In genomic region chr3:17227472-17227871, GRCh38 we compare ENCODE assay signal across 27 cellular contexts.
DNase-seq lines count a peak whose midpoint lies in the region; ATAC-seq, FAIRE-seq and TF ChIP-seq lines count a peak whose summit lies in the region.
"Had no signal": no experiment of that assay in that cellular context is flagged by ENCODE, and none has a peak within 500 bp of the region (broad histone marks: within the 10 kb centered on the region; RNA-seq: fewer than 3 reads in every experiment).

No MANE protein-coding gene starts in this region.

- H3K27ac ChIP-seq in esophagus muscularis mucosa (replicated peaks in 1 of 4) = no peak overlapping the region
- H3K27ac ChIP-seq: BLaER1 had no signal

- H3K9me3 Mint-ChIP-seq in natural killer cell = no peaks in the 10 kb centered on the region
- no peaks in the 10 kb centered on the region for H3K9me3 Mint-ChIP-seq in natural killer cell treated with Interleukin-12 subunit alpha and Interleukin-12 subunit beta and Interleukin-15 and Interleukin-18, amount 100 ng/mL, for 72 hours
- no peaks in the 10 kb centered on the region for H3K9me3 Mint-ChIP-seq in immature natural killer cell
- H3K9me3 Mint-ChIP-seq: CD4-positive, CD25-positive, alpha-beta regulatory T cell; CD8-positive, alpha-beta memory T cell had no signal

- H3K4me3 Mint-ChIP-seq in natural killer cell (no peak overlapping the region), immature natural killer cell (peak overlapping the region; percentile 6 to 68 (median 20))
- no peak overlapping the region for H3K4me3 Mint-ChIP-seq in natural killer cell treated with Interleukin-12 subunit alpha and Interleukin-12 subunit beta and Interleukin-15 and Interleukin-18, amount 100 ng/mL, for 72 hours
- H3K4me3 Mint-ChIP-seq: CD14-positive monocyte; CD4-positive, alpha-beta memory T cell; CD4-positive, CD25-positive, alpha-beta regulatory T cell; CD8-positive, alpha-beta memory T cell had no signal

- intact Hi-C loops in natural killer cell (cut with micrococcal nuclease) (no loop called here), esophagus muscularis mucosa (cut with DNase I) (no loop called here)

- peaks cover 15 to 26% of the 10 kb centered on the region in 2 donors for H3K4me1 Mint-ChIP-seq in natural killer cell
- H3K4me1 Mint-ChIP-seq in natural killer cell treated with Interleukin-12 subunit alpha and Interleukin-12 subunit beta and Interleukin-15 and Interleukin-18, amount 100 ng/mL, for 72 hours (ENCODE audit: low read depth in 2 of 2) = peaks cover 13 to 16% of the 10 kb centered on the region in 2 donors
- H3K4me1 Mint-ChIP-seq in immature natural killer cell = peaks cover 18 to 28% of the 10 kb centered on the region in 2 donors
- H3K4me1 Mint-ChIP-seq: CD14-positive monocyte; CD4-positive, CD25-positive, alpha-beta regulatory T cell had no signal

- TF ChIP-seq POLR2A in esophagus muscularis mucosa (IDR thresholded peaks at IDR 0.05; ENCODE audit: low read depth) = no peak

- no peaks in the 10 kb centered on the region for H3K27me3 ChIP-seq in bronchial epithelial cell (ENCODE audit: control insufficient read depth, insufficient read depth, low read length)
- no peaks in the 10 kb centered on the region for H3K27me3 ChIP-seq in esophagus muscularis mucosa
- H3K27me3 ChIP-seq: BE2C, BLaER1 had no signal

- no peaks in the 10 kb centered on the region for H3K36me3 ChIP-seq in bronchial epithelial cell (ENCODE audit: control insufficient read depth, insufficient read depth, low read length)
- H3K36me3 ChIP-seq in esophagus muscularis mucosa = no peaks in the 10 kb centered on the region
- H3K36me3 ChIP-seq: BE2C had no signal

- DNase-seq in natural killer cell (no peak), bronchial epithelial cell (ENCODE audit: low read depth) (peak; percentile 39), immature natural killer cell (peak; percentile 7 to 19 (median 10)), esophagus muscularis mucosa (ENCODE audit: extremely low spot score) (no peak)
- DNase-seq in natural killer cell treated with Interleukin-12 subunit alpha and Interleukin-12 subunit beta and Interleukin-15 and Interleukin-18, amount 100 ng/mL, for 72 hours (ENCODE audit: low spot score) = no peak
- DNase-seq: 8988T; ACHN; BE2C; C1 segment of cervical spinal cord; CD4-positive, alpha-beta memory T cell; CD4-positive, CD25-positive, alpha-beta regulatory T cell; CD8-positive, alpha-beta memory T cell; COR-L47; DMS 273 treated with DMSO at 0.1 percent for 48 hours; DMS153; DMS53; DMS79; DND-41; EL; GDM1 had no signal

- H3K27ac Mint-ChIP-seq in natural killer cell (peak overlapping the region; percentile 48 to 63), immature natural killer cell (peak overlapping the region in 3 of 6 donors; percentile 9 to 65 (median 42))
- peak overlapping the region in 1 of 2 donors; percentile 27 for H3K27ac Mint-ChIP-seq in natural killer cell treated with Interleukin-12 subunit alpha and Interleukin-12 subunit beta and Interleukin-15 and Interleukin-18, amount 100 ng/mL, for 72 hours

- TF ChIP-seq CTCF in natural killer cell (IDR thresholded peaks at IDR 0.05) (no peak), bronchial epithelial cell (IDR thresholded peaks at IDR 0.05; ENCODE audit: insufficient read depth, low read length, severe bottlenecking) (no peak), esophagus muscularis mucosa (IDR thresholded peaks at IDR 0.05) (no peak)

- 93% methylated on average over 2 of the region's 2 CpGs for WGBS in esophagus muscularis mucosa

- TF ChIP-seq EP300 in esophagus muscularis mucosa (IDR thresholded peaks at IDR 0.05) = no peak

- peak; percentile 57 to 72 (median 63) for ATAC-seq in natural killer cell
- ATAC-seq in natural killer cell treated with Interleukin-12 subunit alpha and Interleukin-12 subunit beta and Interleukin-15 and Interleukin-18, amount 100 ng/mL, for 72 hours = no peak
- ATAC-seq in GM18498 (IDR thresholded peaks at IDR 0.05; ENCODE audit: unreplicated experiment) = no peak
- ATAC-seq: GM12878 had no signal

- no peak for FAIRE-seq in bronchial epithelial cell (lab: Jason Lieb, UNC)
- FAIRE-seq: A204.1, GM12892, GM19239 had no signal

- H3K27me3 Mint-ChIP-seq in natural killer cell (ENCODE audit: low read depth in 2 of 2) (no peaks in the 10 kb centered on the region), immature natural killer cell (ENCODE audit: low read depth in 3 of 3) (no peaks in the 10 kb centered on the region)
- H3K27me3 Mint-ChIP-seq in natural killer cell treated with Interleukin-12 subunit alpha and Interleukin-12 subunit beta and Interleukin-15 and Interleukin-18, amount 100 ng/mL, for 72 hours = no peaks in the 10 kb centered on the region
- H3K27me3 Mint-ChIP-seq: CD4-positive, alpha-beta memory T cell; CD4-positive, CD25-positive, alpha-beta regulatory T cell; CD8-positive, alpha-beta memory T cell had no signal

- no peaks in the 10 kb centered on the region for H3K9me3 ChIP-seq in esophagus muscularis mucosa
- H3K9me3 ChIP-seq: BE2C, BLaER1 had no signal

- H3K4me1 ChIP-seq in esophagus muscularis mucosa = no peaks in the 10 kb centered on the region
- H3K4me1 ChIP-seq: BE2C had no signal

- no peak overlapping the region for H3K4me3 ChIP-seq in bronchial epithelial cell (ENCODE audit: low read depth, low read length)
- no peak overlapping the region for H3K4me3 ChIP-seq in esophagus muscularis mucosa
- H3K4me3 ChIP-seq: BLaER1, GM12878 had no signal

- H3K36me3 Mint-ChIP-seq in natural killer cell (peaks cover 2% of the 10 kb centered on the region), immature natural killer cell (peaks cover under 1 to 13% (median under 1%) of the 10 kb centered on the region in 3 donors)
- H3K36me3 Mint-ChIP-seq in natural killer cell treated with Interleukin-12 subunit alpha and Interleukin-12 subunit beta and Interleukin-15 and Interleukin-18, amount 100 ng/mL, for 72 hours = peaks cover 2% of the 10 kb centered on the region

Comparison
In these comparisons a context has a peak if more than half of its experiments do, and no peak if none do; other contexts are left out.
1. ATAC-seq: peak in natural killer cell (3 of 3); none in natural killer cell treated with Interleukin-12 subunit alpha and Interleukin-12 subunit beta and Interleukin-15 and Interleukin-18, amount 100 ng/mL, for 72 hours (0 of 2) and GM18498 (single experiment).
2. DNase-seq: peak in bronchial epithelial cell (single experiment) and immature natural killer cell (3 of 3); none in natural killer cell (single experiment), natural killer cell treated with Interleukin-12 subunit alpha and Interleukin-12 subunit beta and Interleukin-15 and Interleukin-18, amount 100 ng/mL, for 72 hours (single experiment) and esophagus muscularis mucosa (single experiment).
3. H3K4me3 Mint-ChIP-seq: peak in immature natural killer cell (5 of 5); none in natural killer cell (single experiment) and natural killer cell treated with Interleukin-12 subunit alpha and Interleukin-12 subunit beta and Interleukin-15 and Interleukin-18, amount 100 ng/mL, for 72 hours (single experiment).